8 cellular contexts compared by ENCODE assay signal in genomic region chr6:5471044-5471443, GRCh38.
DNase-seq lines count a peak whose midpoint lies in the region; ATAC-seq and TF ChIP-seq lines count a peak whose summit lies in the region.

No MANE protein-coding gene starts in this region.

- H3K27ac ChIP-seq in endodermal cell (ENCODE audit: low read depth, low read length), result peak overlapping the region; percentile 89

- no peaks in the 10 kb centered on the region for H3K9me3 ChIP-seq in endodermal cell (ENCODE audit: control insufficient read depth, low read length)

- no peak overlapping the region for H3K4me3 Mint-ChIP-seq in endodermal cell

- DNase-seq in Right ventricle myocardium inferior (ENCODE audit: missing footprints) (no peak), cardiac septum (ENCODE audit: low spot score) (no peak), NCI-H82 treated with DMSO at 0.1 percent for 48 hours (lab: John Stamatoyannopoulos, UW; ENCODE audit: unreplicated experiment) (peak; percentile 83), endodermal cell (peak; percentile 87), midbrain (lab: John Stamatoyannopoulos, UW) (peak; percentile 73)
- DNase-seq in activated CD8-positive, alpha-beta memory T cell treated with anti-CD3 and anti-CD28 coated beads for 48 hours (ENCODE audit: low read depth in 2 of 3, low spot score in 2 of 3), result peak; percentile 9 to 15 (median 15)
- DNase-seq in stimulated activated CD8-positive, alpha-beta memory T cell treated with anti-CD3 and anti-CD28 coated beads, Interleukin-7, amount 100 ng/mL, for 24 hours (ENCODE audit: low read depth), result peak; percentile 33

- WGBS in endodermal cell (ENCODE audit: insufficient coverage in 1 of 2, insufficient read length in 1 of 2), 2 experiments, result 4 to 8% methylated on average over 7 to 8 of the region's 8 CpGs

- TF ChIP-seq CTCF in endodermal cell (conservative IDR thresholded peaks at IDR 0.05), result peak; percentile 95

- intact Hi-C loops in Right ventricle myocardium inferior (cut with DNase I), result loop anchor here (5.0 to 10.0 kb wide), 2 partner anchors 296 to 394 kb away; no protein-coding TSS in a partner anchor
- intact Hi-C loops in cardiac septum (cut with DNase I), result loop anchor here (5.0 to 10.0 kb wide), 2 partner anchors 294 to 1076 kb away; no protein-coding TSS in a partner anchor

- no peaks in the 10 kb centered on the region for H3K36me3 Mint-ChIP-seq in endodermal cell (ENCODE audit: low read depth)

- H3K9me3 Mint-ChIP-seq in endodermal cell, result no peaks in the 10 kb centered on the region

- no peaks in the 10 kb centered on the region for H3K27me3 ChIP-seq in endodermal cell (ENCODE audit: control insufficient read depth, insufficient read depth, low read length, poor library complexity, severe bottlenecking)

- H3K36me3 ChIP-seq in endodermal cell (ENCODE audit: control insufficient read depth, insufficient read depth, low read length), result no peaks in the 10 kb centered on the region

- no peak overlapping the region for H3K27ac Mint-ChIP-seq in endodermal cell

- no peaks in the 10 kb centered on the region for H3K4me1 ChIP-seq in endodermal cell (ENCODE audit: control insufficient read depth, insufficient read depth, low read length)

- H3K9ac ChIP-seq in endodermal cell (ENCODE audit: extremely low read depth, low read length, poor library complexity, severe bottlenecking), result no peak overlapping the region

- peaks cover 16% of the 10 kb centered on the region for H3K4me1 Mint-ChIP-seq in endodermal cell

- ATAC-seq in Right ventricle myocardium inferior, result peak; percentile 70
- ATAC-seq in HG03565 (IDR thresholded peaks at IDR 0.05; ENCODE audit: unreplicated experiment), result peak; percentile 61

- no peaks in the 10 kb centered on the region for H3K27me3 Mint-ChIP-seq in endodermal cell (ENCODE audit: insufficient read depth)

- no peak overlapping the region for H3K4me3 ChIP-seq in endodermal cell (ENCODE audit: low read length)

Comparison
In these comparisons a context has a peak if more than half of its experiments do, and no peak if none do; other contexts are left out.
1. DNase-seq: peak in NCI-H82 treated with DMSO at 0.1 percent for 48 hours (single experiment), activated CD8-positive, alpha-beta memory T cell treated with anti-CD3 and anti-CD28 coated beads for 48 hours (3 of 3), endodermal cell (single experiment), midbrain (single experiment) and stimulated activated CD8-positive, alpha-beta memory T cell treated with anti-CD3 and anti-CD28 coated beads, Interleukin-7, amount 100 ng/mL, for 24 hours (single experiment); none in Right ventricle myocardium inferior (single experiment) and cardiac septum (single experiment).